Comparison of ENCODE assay signal across 10 cellular contexts in the genomic region with DNA sequence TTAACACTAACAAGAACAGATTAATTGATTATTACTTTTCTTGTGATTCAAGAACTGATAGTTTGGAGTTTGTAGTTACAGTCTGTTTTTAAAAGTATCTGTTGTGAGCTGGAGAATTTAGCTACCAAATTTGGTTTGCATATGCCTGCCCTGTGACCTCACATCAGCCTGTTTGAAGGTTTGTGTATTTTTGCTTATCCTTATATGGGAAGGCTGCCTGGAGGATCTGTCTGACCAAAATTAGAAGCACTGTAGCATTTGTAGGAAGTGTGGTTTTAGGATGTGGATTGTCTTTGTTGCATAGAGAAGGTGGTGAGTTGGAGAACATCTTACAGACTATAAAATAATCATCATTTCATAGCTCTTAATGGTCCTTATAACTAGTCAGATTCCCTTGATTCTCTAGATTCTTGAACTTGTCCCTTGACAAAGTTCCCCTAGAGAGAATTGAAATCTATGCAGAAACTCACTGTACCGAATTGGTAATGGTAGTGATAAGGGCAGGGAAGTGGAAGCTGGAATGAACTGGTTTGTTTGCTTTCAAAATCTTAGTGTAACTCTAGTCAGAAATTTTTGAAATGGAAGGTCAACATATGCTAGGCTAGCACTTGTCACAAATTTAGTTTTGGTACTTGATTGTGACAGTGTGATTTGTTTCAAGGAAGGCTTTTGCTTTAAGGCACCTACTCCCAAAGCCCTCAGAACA. TPM values are rescaled to one million over a fixed set of nuclear protein-coding genes. Genes with fewer than 3 reads are reported as not detected.
A peak's percentile ranks its signal among the peaks of the same experiment; 100 is the strongest.
DNase-seq lines count a peak whose midpoint lies in the region; ATAC-seq and TF ChIP-seq lines count a peak whose summit lies in the region.
"Had no signal": no experiment of that assay in that cellular context is flagged by ENCODE, and none has a peak within 500 bp of the region (broad histone marks: within the 10 kb centered on the region; RNA-seq: fewer than 3 reads in every experiment).

No MANE protein-coding gene starts in this region.

- peaks cover 11 to 23% of the 10 kb centered on the region in 2 donors for H3K4me1 Mint-ChIP-seq in stimulated activated naive B cell treated with anti-CD40 and anti-IgM and Interleukin-4, amounts not matched to agents 10 μg/mL and 1 μg/mL and 100 μg/mL, for 72 hours

- 24% methylated on average over 1 of the region's 1 CpG for WGBS in hepatocyte (ENCODE audit: low lambda C conversion rate, missing lambda C conversion rate)

- no peaks in the 10 kb centered on the region for H3K27me3 Mint-ChIP-seq in stimulated activated naive B cell treated with anti-CD40 and anti-IgM and Interleukin-4, amounts not matched to agents 10 μg/mL and 1 μg/mL and 100 μg/mL, for 72 hours
- H3K27me3 Mint-ChIP-seq: stimulated activated naive CD8-positive, alpha-beta T cell treated with anti-CD3 and anti-CD28 coated beads, Interleukin-15, Interleukin-2, amounts not matched to agents 100 ng/mL and 50 ng/mL, for 24 hours had no signal

- no peaks in the 10 kb centered on the region for H3K9me2 ChIP-seq in hepatocyte (replicated peaks; ENCODE audit: insufficient read depth)

- H3K27me3 ChIP-seq in ascending aorta (no peaks in the 10 kb centered on the region), hepatocyte (no peaks in the 10 kb centered on the region)

- H3K27ac ChIP-seq in ascending aorta: peak overlapping the region; percentile 78 to 81
- peak overlapping the region; percentile 19 for H3K27ac ChIP-seq in hepatocyte

- H3K36me3 Mint-ChIP-seq in stimulated activated naive B cell treated with anti-CD40 and anti-IgM and Interleukin-4, amounts not matched to agents 10 μg/mL and 1 μg/mL and 100 μg/mL, for 72 hours: no peaks in the 10 kb centered on the region

- peak overlapping the region in 1 of 2 donors; percentile 7 for H3K4me3 ChIP-seq in ascending aorta
- no peak overlapping the region for H3K4me3 ChIP-seq in hepatocyte
- no peak overlapping the region for H3K4me3 ChIP-seq in skeletal muscle cell (ENCODE audit: low read depth, low read length)

- intact Hi-C loops in ascending aorta (cut with DNase I): loop anchor here (5.0 kb wide), 1 partner anchor 57 kb away; a partner anchor contains a TSS

- H4K20me1 ChIP-seq in hepatocyte (ENCODE audit: insufficient read depth, poor library complexity, severe bottlenecking): no peaks in the 10 kb centered on the region

- H3K9me3 Mint-ChIP-seq in stimulated activated naive B cell treated with anti-CD40 and anti-IgM and Interleukin-4, amounts not matched to agents 10 μg/mL and 1 μg/mL and 100 μg/mL, for 72 hours: no peaks in the 10 kb centered on the region
- H3K9me3 Mint-ChIP-seq: stimulated activated naive CD8-positive, alpha-beta T cell treated with anti-CD3 and anti-CD28 coated beads, Interleukin-15, Interleukin-2, amounts not matched to agents 100 ng/mL and 50 ng/mL, for 24 hours had no signal

- no peak overlapping the region for H3K4me3 Mint-ChIP-seq in stimulated activated naive B cell treated with anti-CD40 and anti-IgM and Interleukin-4, amounts not matched to agents 10 μg/mL and 1 μg/mL and 100 μg/mL, for 72 hours
- H3K4me3 Mint-ChIP-seq: stimulated activated naive CD8-positive, alpha-beta T cell treated with anti-CD3 and anti-CD28 coated beads, Interleukin-15, Interleukin-2, amounts not matched to agents 100 ng/mL and 50 ng/mL, for 24 hours had no signal

- no peak overlapping the region for H2AFZ ChIP-seq in hepatocyte

- ATAC-seq in stimulated activated naive B cell treated with anti-CD40 and anti-IgM and Interleukin-4, amounts not matched to agents 10 μg/mL and 1 μg/mL and 100 μg/mL, for 72 hours (replicated peaks): no peak

- H3K4me1 ChIP-seq in ascending aorta (peaks cover 4 to 12% of the 10 kb centered on the region in 2 donors), hepatocyte (ENCODE audit: insufficient read depth) (peaks cover 5% of the 10 kb centered on the region)

- H3K36me3 ChIP-seq in ascending aorta (no peaks in the 10 kb centered on the region), hepatocyte (replicated peaks; ENCODE audit: insufficient read depth, low read depth) (no peaks in the 10 kb centered on the region)

- DNase-seq in GM03348 (ENCODE audit: low spot score) (peak; percentile 6), ascending aorta (ENCODE audit: low spot score in 2 of 2) (no peak), hepatocyte (ENCODE audit: low spot score) (no peak), skeletal muscle cell (ENCODE audit: low read depth) (peak; percentile 16), NCI-H226 (no peak), AML-193 (lab: John Stamatoyannopoulos, UW) (no peak), ecto neural progenitor cell (ENCODE audit: low spot score) (no peak)
- DNase-seq in stimulated activated naive B cell treated with anti-CD40 and anti-IgM and Interleukin-4, amounts not matched to agents 10 μg/mL and 1 μg/mL and 100 μg/mL, for 72 hours: no peak
- DNase-seq: NCI-H510A had no signal

- no peaks in the 10 kb centered on the region for H3K79me2 ChIP-seq in hepatocyte

- no peak for TF ChIP-seq CTCF in ascending aorta (IDR thresholded peaks at IDR 0.05)
- TF ChIP-seq CTCF in hepatocyte (IDR thresholded peaks at IDR 0.05; ENCODE audit: poor library complexity): no peak

- no peak overlapping the region for H3K27ac Mint-ChIP-seq in stimulated activated naive B cell treated with anti-CD40 and anti-IgM and Interleukin-4, amounts not matched to agents 10 μg/mL and 1 μg/mL and 100 μg/mL, for 72 hours
- H3K27ac Mint-ChIP-seq: stimulated activated naive CD8-positive, alpha-beta T cell treated with anti-CD3 and anti-CD28 coated beads, Interleukin-15, Interleukin-2, amounts not matched to agents 100 ng/mL and 50 ng/mL, for 24 hours had no signal

- H3K9me3 ChIP-seq in ascending aorta (no peaks in the 10 kb centered on the region), hepatocyte (ENCODE audit: low read depth) (no peaks in the 10 kb centered on the region)

- H3K4me2 ChIP-seq in hepatocyte: no peak overlapping the region

RNA-seq across cellular contexts. Expression of a gene that starts 57.3 kb away (rescaled TPM):
- total RNA-seq in ascending aorta (91.9 TPM), hepatocyte (107 and 110 TPM in 2 replicates)
- polyA plus RNA-seq in hepatocyte: 72.3 and 76.9 TPM in 2 replicates

RNA-seq across cellular contexts. Expression of a gene that starts 57.4 kb away (rescaled TPM):
- not detected for total RNA-seq in ascending aorta
- total RNA-seq in hepatocyte: 1.5 and 2.1 TPM in 2 replicates
- polyA plus RNA-seq in hepatocyte: 4.2 and 8.3 TPM in 2 replicates

Comparison
In these comparisons a context has a peak if more than half of its experiments do, and no peak if none do; other contexts are left out.
1. DNase-seq: peak in GM03348 (single experiment) and skeletal muscle cell (single experiment); none in ascending aorta (0 of 2), hepatocyte (single experiment), NCI-H226 (single experiment), stimulated activated naive B cell treated with anti-CD40 and anti-IgM and Interleukin-4, amounts not matched to agents 10 μg/mL and 1 μg/mL and 100 μg/mL, for 72 hours (single experiment), AML-193 (0 of 2) and ecto neural progenitor cell (single experiment).